18 cellular contexts compared by ENCODE assay signal in genomic region chr14:103574707-103575285, GRCh38. TPM values are rescaled to one million over a fixed set of nuclear protein-coding genes. Genes with fewer than 3 reads are reported as not detected.
DNase-seq lines count a peak whose midpoint lies in the region; ATAC-seq and TF ChIP-seq lines count a peak whose summit lies in the region.
"Had no signal": no experiment of that assay in that cellular context is flagged by ENCODE, and none has a peak within 500 bp of the region (broad histone marks: within the 10 kb centered on the region; RNA-seq: fewer than 3 reads in every experiment).

No MANE protein-coding gene starts in this region.

- H3K4me1 ChIP-seq in left ventricle myocardium inferior (peaks cover 57% of the 10 kb centered on the region), upper lobe of right lung (peaks cover 37% of the 10 kb centered on the region)

- H3K36me3 ChIP-seq in left ventricle myocardium inferior: peaks cover 39% of the 10 kb centered on the region
- peaks cover 31% of the 10 kb centered on the region for H3K36me3 ChIP-seq in upper lobe of right lung

- H3K4me3 ChIP-seq in left ventricle myocardium inferior (no peak overlapping the region), upper lobe of right lung (no peak overlapping the region)
- H3K4me3 ChIP-seq: BLaER1 treated with 17β-estradiol and CSF1 and Interleukin-3, amounts not matched to agents 10 nM and 100 nM; lower lobe of right lung had no signal

- H3K27ac ChIP-seq in left ventricle myocardium inferior (replicated peaks) (peak overlapping the region; percentile 74), upper lobe of right lung (peak overlapping the region; percentile 67)
- H3K27ac ChIP-seq: BLaER1 treated with 17β-estradiol and CSF1 and Interleukin-3, amounts not matched to agents 10 nM and 100 nM had no signal

- peak overlapping the region; percentile 63 to 95 (median 94) for H3K27ac Mint-ChIP-seq in nephron
- H3K27ac Mint-ChIP-seq: activated CD4-positive, alpha-beta T cell treated with anti-CD3 and anti-CD28 coated beads, Interleukin-2, amount 10 ng/mL, durations not matched to agents 24 days and 14 days; immature natural killer cell had no signal

- no peak for ATAC-seq in left ventricle myocardium superior
- no peak for ATAC-seq in upper lobe of right lung
- no peak for ATAC-seq in HG02763 (IDR thresholded peaks at IDR 0.05; ENCODE audit: unreplicated experiment)
- ATAC-seq: lower lobe of right lung had no signal

- intact Hi-C loops in left ventricle myocardium inferior (cut with micrococcal nuclease): no loop called here
- intact Hi-C loops in left ventricle myocardium superior (cut with micrococcal nuclease): loop anchor here (10.0 kb wide), 1 partner anchor 100 kb away; no protein-coding TSS in a partner anchor
- intact Hi-C loops in upper lobe of right lung (cut with DNase I): no loop called here

- no peak overlapping the region for H3K4me3 Mint-ChIP-seq in nephron
- H3K4me3 Mint-ChIP-seq: activated CD4-positive, alpha-beta T cell treated with anti-CD3 and anti-CD28 coated beads, Interleukin-2, amount 10 ng/mL, durations not matched to agents 24 days and 14 days; central memory CD8-positive, alpha-beta T cell; immature natural killer cell had no signal

- H3K9me3 ChIP-seq in left ventricle myocardium inferior (replicated peaks) (no peaks in the 10 kb centered on the region), upper lobe of right lung (no peaks in the 10 kb centered on the region)
- H3K9me3 ChIP-seq: BLaER1 treated with 17β-estradiol and CSF1 and Interleukin-3, amounts not matched to agents 10 nM and 100 nM; lower lobe of right lung had no signal

- no peak for TF ChIP-seq CTCF in left ventricle myocardium inferior (IDR thresholded peaks at IDR 0.05; ENCODE audit: borderline replicate concordance)
- TF ChIP-seq CTCF in nephron (IDR thresholded peaks at IDR 0.05; ENCODE audit: unreplicated experiment in 3 of 3): no peak
- TF ChIP-seq CTCF in upper lobe of right lung (IDR thresholded peaks at IDR 0.05): no peak

- peaks cover 38% of the 10 kb centered on the region for H3K36me3 Mint-ChIP-seq in nephron (ENCODE audit: low read depth)

- H3K9me3 Mint-ChIP-seq in nephron: no peaks in the 10 kb centered on the region
- H3K9me3 Mint-ChIP-seq: activated CD4-positive, alpha-beta T cell treated with anti-CD3 and anti-CD28 coated beads, Interleukin-2, amount 10 ng/mL, durations not matched to agents 24 days and 14 days; central memory CD8-positive, alpha-beta T cell; immature natural killer cell had no signal

- H3K27me3 ChIP-seq in left ventricle myocardium inferior (ENCODE audit: low read depth) (no peaks in the 10 kb centered on the region), upper lobe of right lung (no peaks in the 10 kb centered on the region)
- H3K27me3 ChIP-seq: BLaER1 treated with 17β-estradiol and CSF1 and Interleukin-3, amounts not matched to agents 10 nM and 100 nM had no signal

- peaks cover 26% of the 10 kb centered on the region for H3K4me1 Mint-ChIP-seq in nephron
- H3K4me1 Mint-ChIP-seq: immature natural killer cell had no signal

- DNase-seq in left ventricle myocardium inferior (no peak), left ventricle myocardium superior (no peak), upper lobe of right lung (no peak)
- DNase-seq in activated effector memory CD4-positive, alpha-beta T cell treated with Interleukin-2 at 50 U/mL for 16 hours: no peak
- DNase-seq: activated CD4-positive, alpha-beta T cell treated with anti-CD3 and anti-CD28 coated beads, Interleukin-2, amount 10 ng/mL, durations not matched to agents 24 days and 14 days; activated CD8-positive, alpha-beta memory T cell treated with anti-CD3 and anti-CD28 coated beads, Interleukin-2, amount 50 U/mL, for 48 hours; amniotic stem cell; effector CD4-positive, alpha-beta T cell; head of caudate nucleus; immature natural killer cell; KG1; lower lobe of right lung; NCI-H2081; substantia nigra had no signal

- no peaks in the 10 kb centered on the region for H3K27me3 Mint-ChIP-seq in nephron (ENCODE audit: low read depth)
- H3K27me3 Mint-ChIP-seq: activated CD4-positive, alpha-beta T cell treated with anti-CD3 and anti-CD28 coated beads, Interleukin-2, amount 10 ng/mL, durations not matched to agents 24 days and 14 days; central memory CD8-positive, alpha-beta T cell had no signal

RNA-seq across cellular contexts. Expression of gene COA8, which starts 12.0 kb away (rescaled TPM):
- total RNA-seq in left ventricle myocardium inferior (48.3 TPM), left ventricle myocardium superior (56.2 TPM), upper lobe of right lung (29.7 TPM)

RNA-seq across cellular contexts. Expression of gene BAG5, which starts 12.3 kb away (rescaled TPM):
- total RNA-seq in left ventricle myocardium inferior: 16.7 TPM
- 16.4 TPM for total RNA-seq in left ventricle myocardium superior
- total RNA-seq in upper lobe of right lung: 33.0 TPM

RNA-seq across cellular contexts. Expression of gene TRMT61A, which starts 45.8 kb away (rescaled TPM):
- total RNA-seq in left ventricle myocardium inferior (5.9 TPM), left ventricle myocardium superior (5.5 TPM), upper lobe of right lung (11.6 TPM)

RNA-seq across cellular contexts. Expression of gene CKB, which starts 52.2 kb away (rescaled TPM):
- total RNA-seq in left ventricle myocardium inferior (661 TPM), left ventricle myocardium superior (533 TPM), upper lobe of right lung (148 TPM)

RNA-seq across cellular contexts. Expression of gene KLC1, which starts 54.2 kb away (rescaled TPM):
- total RNA-seq in left ventricle myocardium inferior: 137 TPM
- 146 TPM for total RNA-seq in left ventricle myocardium superior
- 172 TPM for total RNA-seq in upper lobe of right lung
